In the genomic region with DNA sequence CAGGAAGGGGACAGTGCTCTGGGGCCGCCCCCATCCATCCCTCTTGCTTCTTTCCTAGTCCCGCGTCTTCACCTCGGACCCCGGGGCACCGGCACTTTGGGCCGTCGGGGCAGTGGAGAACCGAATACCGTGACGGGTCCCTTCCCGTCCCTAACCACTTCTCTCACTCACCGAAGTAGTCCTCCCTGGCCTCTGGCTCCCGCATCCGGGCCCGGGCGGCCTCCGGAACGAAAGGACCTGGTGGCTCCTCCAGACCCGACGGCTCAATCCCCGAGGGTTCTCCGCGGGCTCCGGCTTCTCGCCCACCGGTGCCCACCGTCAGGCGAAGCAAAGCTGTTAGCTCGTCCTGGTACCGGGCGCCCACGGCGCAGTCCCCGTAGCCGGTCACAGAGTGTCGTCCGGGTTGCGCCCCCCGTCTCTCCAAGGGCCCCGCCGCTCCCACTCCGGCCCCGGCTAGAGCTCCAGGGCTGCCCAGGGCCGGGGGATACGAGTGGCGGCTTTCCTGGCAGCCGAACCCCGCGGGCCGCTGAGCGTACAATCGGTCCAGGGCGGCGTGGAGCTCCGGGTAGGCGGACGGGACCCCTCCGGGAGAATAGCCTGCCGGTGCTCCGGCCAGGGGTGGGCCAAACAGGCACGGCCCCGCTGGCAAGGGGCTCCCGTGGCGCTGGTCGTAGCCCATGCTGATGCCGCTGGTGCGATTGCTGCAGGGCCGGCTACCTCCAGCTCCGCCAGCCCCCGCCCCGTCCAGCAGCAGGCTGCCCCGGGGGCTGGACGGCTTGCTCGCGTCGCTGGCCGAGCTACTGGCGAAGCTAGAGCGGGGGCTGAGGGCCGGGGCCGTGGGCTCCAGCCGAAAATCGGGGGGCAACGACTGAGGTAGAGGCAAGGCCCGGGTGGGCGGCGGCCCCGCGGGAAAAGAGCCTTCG, we compare ENCODE assay signal across 8 cellular contexts. TPM values are rescaled to one million over a fixed set of nuclear protein-coding genes. Genes with fewer than 3 reads are reported as not detected.
DNase-seq lines count a peak whose midpoint lies in the region; ATAC-seq and TF ChIP-seq lines count a peak whose summit lies in the region.

No MANE protein-coding gene starts in this region.

- intact Hi-C loops in lower lobe of right lung (cut with DNase I) = no loop called here

- ATAC-seq in lower lobe of right lung = peak; percentile 15 to 30

- H3K4me1 ChIP-seq in lower lobe of right lung (peaks cover 61% of the 10 kb centered on the region), tibial nerve (peaks cover 0 to 68% (median 17%) of the 10 kb centered on the region in 4 donors)

- 1 to 2% methylated on average over 30 to 83 of the region's 91 CpGs for WGBS in tibial nerve, 2 donors

- H3K27ac ChIP-seq in lower lobe of right lung (peak overlapping the region; percentile 83), tibial nerve (peak overlapping the region; percentile 76 to 94 (median 86))

- TF ChIP-seq CTCF in BJ (IDR thresholded peaks at IDR 0.05; ENCODE audit: insufficient read depth, low read depth, low read length) (no peak), lower lobe of right lung (IDR thresholded peaks at IDR 0.05) (no peak), tibial nerve (IDR thresholded peaks at IDR 0.05) (no peak)

- TF ChIP-seq POLR2A in tibial nerve (IDR thresholded peaks at IDR 0.05) = no peak

- TF ChIP-seq EP300 in tibial nerve (IDR thresholded peaks at IDR 0.05) = no peak

- H3K36me3 ChIP-seq in BJ (ENCODE audit: control insufficient read depth, insufficient read depth, low read length) = 0 out of 2 replicates have a peak, but pooled peaks cover 4% of the 10 kb centered on the region
- peaks cover 28% of the 10 kb centered on the region for H3K36me3 ChIP-seq in MG63
- no peaks in the 10 kb centered on the region for H3K36me3 ChIP-seq in lower lobe of right lung
- H3K36me3 ChIP-seq in tibial nerve = peaks cover 0 to under 1% (median 0%) of the 10 kb centered on the region in 3 donors

- DNase-seq in BJ (ENCODE audit: low read depth) (no peak), MG63 (no peak), lower lobe of right lung (peak; percentile 55), tibial nerve (ENCODE audit: low spot score in 2 of 2) (no peak), NCI-H1092 (lab: John Stamatoyannopoulos, UW) (no peak), superior temporal gyrus (ENCODE audit: extremely low spot score) (no peak), DMS114 treated with DMSO at 0.1 percent for 48 hours (lab: John Stamatoyannopoulos, UW; ENCODE audit: unreplicated experiment) (no peak)
- DNase-seq in central memory CD4-positive, alpha-beta T cell = peak; percentile 20

- POLR2A ChIA-PET in BJ (lab: Charles Lee) = no interaction called here

- H3K9me3 ChIP-seq in MG63 (no peaks in the 10 kb centered on the region), lower lobe of right lung (no peaks in the 10 kb centered on the region), tibial nerve (no peaks in the 10 kb centered on the region)

- CTCF ChIA-PET in BJ (lab: Yijun Ruan, JAX) = interaction anchor here (0.6 to 18.4 kb wide), 16 partner anchors 9 to 159 kb away, joined by 3 to 539 read pairs (median 9); a partner anchor contains a TSS

- H3K27me3 ChIP-seq in BJ (ENCODE audit: control insufficient read depth, insufficient read depth, low read length) (no peaks in the 10 kb centered on the region), MG63 (no peaks in the 10 kb centered on the region), lower lobe of right lung (ENCODE audit: low read depth) (peaks cover 18% of the 10 kb centered on the region), tibial nerve (no peaks in the 10 kb centered on the region)

- H3K4me3 ChIP-seq in BJ (ENCODE audit: low read depth, low read length) (peak overlapping the region; percentile 90), MG63 (peak overlapping the region; percentile 78), lower lobe of right lung (peak overlapping the region; percentile 85), tibial nerve (peak overlapping the region; percentile 66 to 86 (median 80))

RNA-seq across cellular contexts. Expression of a gene that starts 1.0 kb away (rescaled TPM):
- 94.7 and 109 TPM in 2 replicates for polyA plus RNA-seq in BJ (2011; rRNA removed)
- polyA minus RNA-seq in BJ (2011; rRNA and poly(A)+ RNA removed) = 104 and 158 TPM in 2 replicates
- total RNA-seq in MG63 (2014; rRNA removed; shearing (Covaris generic); ENCODE audit: low replicate concordance) = 60.8 and 69.6 TPM in 2 replicates
- total RNA-seq in lower lobe of right lung = 28.7 TPM
- 10 to 100 TPM; 22.8 to 33.5 (median 28.4) TPM for total RNA-seq in tibial nerve

RNA-seq across cellular contexts. Expression of a gene that starts 24.5 kb away (rescaled TPM):
- 23.5 and 26.4 TPM in 2 replicates for polyA plus RNA-seq in BJ (2011; rRNA removed)
- 8.2 and 10.7 TPM in 2 replicates for polyA minus RNA-seq in BJ (2011; rRNA and poly(A)+ RNA removed)
- 41.3 and 76.1 TPM in 2 replicates for total RNA-seq in MG63 (2014; rRNA removed; shearing (Covaris generic); ENCODE audit: low replicate concordance)
- total RNA-seq in lower lobe of right lung (54.5 TPM), tibial nerve (100 to 1,000 TPM in 1 of 4 donors, 10 to 100 TPM in 3; 52.1 to 104 (median 74.3) TPM)

RNA-seq across cellular contexts. Expression of a gene that starts 28.6 kb away (rescaled TPM):
- 9.1 and 14.7 TPM in 2 replicates for polyA plus RNA-seq in BJ (2011; rRNA removed)
- 9.7 and 13.9 TPM in 2 replicates for polyA minus RNA-seq in BJ (2011; rRNA and poly(A)+ RNA removed)
- total RNA-seq in MG63 (2014; rRNA removed; shearing (Covaris generic); ENCODE audit: low replicate concordance) = 3.7 and 12.3 TPM in 2 replicates
- total RNA-seq in lower lobe of right lung (9.8 TPM), tibial nerve (10 to 100 TPM in 1 of 4 donors, 1 to 10 TPM in 3; 8.4 to 18.6 (median 9.5) TPM)

RNA-seq across cellular contexts. Expression of a gene that starts 52.2 kb away (rescaled TPM):
- polyA plus RNA-seq in BJ (2011; rRNA removed) = 128 and 152 TPM in 2 replicates
- 70.0 and 141 TPM in 2 replicates for polyA minus RNA-seq in BJ (2011; rRNA and poly(A)+ RNA removed)
- 99.2 and 100 TPM in 2 replicates for total RNA-seq in MG63 (2014; rRNA removed; shearing (Covaris generic); ENCODE audit: low replicate concordance)
- total RNA-seq in lower lobe of right lung (37.3 TPM), tibial nerve (10 to 100 TPM; 60.6 to 82.5 (median 76.8) TPM)

RNA-seq across cellular contexts. Expression of a gene that starts 53.3 kb away (rescaled TPM):
- polyA plus RNA-seq in BJ (2011; rRNA removed) = 257 and 304 TPM in 2 replicates
- polyA minus RNA-seq in BJ (2011; rRNA and poly(A)+ RNA removed) = 86.4 and 180 TPM in 2 replicates
- 170 and 273 TPM in 2 replicates for total RNA-seq in MG63 (2014; rRNA removed; shearing (Covaris generic); ENCODE audit: low replicate concordance)
- total RNA-seq in lower lobe of right lung = 71.5 TPM
- total RNA-seq in tibial nerve = 100 to 1,000 TPM in 3 of 4 donors, 10 to 100 TPM in 1; 90.2 to 154 (median 113) TPM

Comparison
In these comparisons a context has a peak if more than half of its experiments do, and no peak if none do; other contexts are left out.
1. DNase-seq: peak in central memory CD4-positive, alpha-beta T cell (single experiment) and lower lobe of right lung (single experiment); none in BJ (single experiment), MG63 (single experiment), tibial nerve (0 of 2), NCI-H1092 (single experiment), superior temporal gyrus (single experiment) and DMS114 treated with DMSO at 0.1 percent for 48 hours (single experiment).
2. Peak in every context shown above with its lines, with median percentiles within 50 percentile points of each other: H3K4me3 ChIP-seq.